ENCODE assay signal across 1 cellular context in genomic region chr11:116835042-116835772, GRCh38.
A peak's percentile ranks its signal among the peaks of the same experiment; 100 is the strongest.
TF ChIP-seq lines count a peak whose summit lies in the region.

No MANE protein-coding gene starts in this region.

TF ChIP-seq in HepG2, 621 proteins besides CTCF, POLR2A, EP300 and RAD21 (continues in another document):
- peak; percentile 70 for TF ChIP-seq RBFOX2 (IDR thresholded peaks at IDR 0.05; ENCODE audit: low read depth, low read length)
- TF ChIP-seq ZNF501 (CRISPR knock-in tag; IDR thresholded peaks at IDR 0.05): no peak
- TF ChIP-seq SP4 (CRISPR knock-in tag; IDR thresholded peaks at IDR 0.05): no peak
- TF ChIP-seq DRAP1 (CRISPR knock-in tag; IDR thresholded peaks at IDR 0.05): no peak
- TF ChIP-seq ZNF605 (CRISPR knock-in tag; IDR thresholded peaks at IDR 0.05): 0 out of 2 replicates have a peak, but pooled peaks have one; percentile 4
- TF ChIP-seq POLR2AphosphoS2 (IDR thresholded peaks at IDR 0.05; ENCODE audit: low read depth, low read length): peak; percentile 72; the same call in 1 of the 2 replicates
- no peak for TF ChIP-seq RFXAP (CRISPR knock-in tag; IDR thresholded peaks at IDR 0.05; ENCODE audit: borderline replicate concordance)
- TF ChIP-seq ZNF703 (CRISPR knock-in tag; IDR thresholded peaks at IDR 0.05; ENCODE audit: borderline replicate concordance): peak; percentile 22; the same call in 1 of the 2 replicates
- TF ChIP-seq AKAP8 (CRISPR knock-in tag; IDR thresholded peaks at IDR 0.05): 0 out of 2 replicates have a peak, but pooled peaks have one; percentile 20
- TF ChIP-seq POLR2G (IDR thresholded peaks at IDR 0.05; ENCODE audit: low read depth, low read length): peak; percentile 54; the same call in 1 of the 2 replicates
- TF ChIP-seq ZNF644 (CRISPR knock-in tag; IDR thresholded peaks at IDR 0.05; ENCODE audit: low read depth): no peak
- no peak for TF ChIP-seq ZNF33A (CRISPR knock-in tag; IDR thresholded peaks at IDR 0.05; ENCODE audit: borderline replicate concordance)
- TF ChIP-seq ZBTB33 (CRISPR knock-in tag; IDR thresholded peaks at IDR 0.05): peak; percentile 88; the same call in 1 of the 2 replicates
- 0 out of 2 replicates have a peak, but pooled peaks have one; percentile 65 for TF ChIP-seq HNRNPL (IDR thresholded peaks at IDR 0.05; ENCODE audit: low read depth, low read length)
- no peak for TF ChIP-seq RARA (CRISPR knock-in tag; IDR thresholded peaks at IDR 0.05)
- no peak for TF ChIP-seq IRX3 (CRISPR knock-in tag; IDR thresholded peaks at IDR 0.05; ENCODE audit: borderline replicate concordance, low read depth)
- TF ChIP-seq GMEB1 (CRISPR knock-in tag; IDR thresholded peaks at IDR 0.05; ENCODE audit: borderline replicate concordance): 0 out of 2 replicates have a peak, but pooled peaks have one; percentile 1
- 0 out of 2 replicates have a peak, but pooled peaks have one; percentile 48 for TF ChIP-seq ZNF329 (CRISPR knock-in tag; IDR thresholded peaks at IDR 0.05; ENCODE audit: low read depth)
- 0 out of 2 replicates have a peak, but pooled peaks have one; percentile 53 for TF ChIP-seq BATF2 (CRISPR knock-in tag; IDR thresholded peaks at IDR 0.05)
- no peak for TF ChIP-seq ZBTB7B (CRISPR knock-in tag; IDR thresholded peaks at IDR 0.05)
- TF ChIP-seq ZNF276 (CRISPR knock-in tag; IDR thresholded peaks at IDR 0.05; ENCODE audit: low read depth): 0 out of 2 replicates have a peak, but pooled peaks have one; percentile 17
- no peak for TF ChIP-seq ARID2 (CRISPR knock-in tag; IDR thresholded peaks at IDR 0.05; ENCODE audit: borderline replicate concordance)
- TF ChIP-seq CBX5 (CRISPR knock-in tag; IDR thresholded peaks at IDR 0.05; ENCODE audit: borderline replicate concordance): 0 out of 2 replicates have a peak, but pooled peaks have one; percentile 21
- no peak for TF ChIP-seq ZNF18 (CRISPR knock-in tag; IDR thresholded peaks at IDR 0.05; ENCODE audit: insufficient replicate concordance)
- TF ChIP-seq REPIN1 (CRISPR knock-in tag; IDR thresholded peaks at IDR 0.05; ENCODE audit: borderline replicate concordance, low read depth): 0 out of 2 replicates have a peak, but pooled peaks have one; percentile 20
- TF ChIP-seq FOXM1 (CRISPR knock-in tag; IDR thresholded peaks at IDR 0.05): no peak
- no peak for TF ChIP-seq HMG20A (CRISPR knock-in tag; IDR thresholded peaks at IDR 0.05; ENCODE audit: borderline replicate concordance)
- 0 out of 2 replicates have a peak, but pooled peaks have one; percentile 13 for TF ChIP-seq ATF6 (CRISPR knock-in tag; conservative IDR thresholded peaks at IDR 0.05)
- TF ChIP-seq ZNF253 (CRISPR knock-in tag; IDR thresholded peaks at IDR 0.05; ENCODE audit: borderline replicate concordance): no peak
- no peak for TF ChIP-seq NPAS2 (CRISPR knock-in tag; IDR thresholded peaks at IDR 0.05; ENCODE audit: borderline replicate concordance)
- 0 out of 2 replicates have a peak, but pooled peaks have one; percentile 3 for TF ChIP-seq ZNF20 (CRISPR knock-in tag; IDR thresholded peaks at IDR 0.05)
- TF ChIP-seq TBX2 (CRISPR knock-in tag; IDR thresholded peaks at IDR 0.05; ENCODE audit: borderline replicate concordance): no peak; the same call in 1 of the 2 replicates
- peak; percentile 45; the same call in 1 of the 2 replicates for TF ChIP-seq PLSCR1 (CRISPR knock-in tag; IDR thresholded peaks at IDR 0.05; ENCODE audit: borderline replicate concordance)
- no peak for TF ChIP-seq ZNF12 (CRISPR knock-in tag; IDR thresholded peaks at IDR 0.05)
- TF ChIP-seq DBP (CRISPR knock-in tag; IDR thresholded peaks at IDR 0.05; ENCODE audit: not compliant biosample characterization): no peak
- TF ChIP-seq MLLT10 (CRISPR knock-in tag; IDR thresholded peaks at IDR 0.05): 0 out of 2 replicates have a peak, but pooled peaks have one; percentile 46
- 0 out of 2 replicates have a peak, but pooled peaks have one; percentile 15 for TF ChIP-seq MEIS2 (CRISPR knock-in tag; IDR thresholded peaks at IDR 0.05)
- no peak for TF ChIP-seq RNF219 (CRISPR knock-in tag; IDR thresholded peaks at IDR 0.05)
- TF ChIP-seq ZNF616 (CRISPR knock-in tag; IDR thresholded peaks at IDR 0.05; ENCODE audit: low read depth): 0 out of 2 replicates have a peak, but pooled peaks have one; percentile 20
- TF ChIP-seq SP2 (CRISPR knock-in tag; IDR thresholded peaks at IDR 0.05): no peak
- TF ChIP-seq JUNB (CRISPR knock-in tag; IDR thresholded peaks at IDR 0.05; ENCODE audit: borderline replicate concordance): no peak
- no peak for TF ChIP-seq ZNF101 (CRISPR knock-in tag; IDR thresholded peaks at IDR 0.05; ENCODE audit: borderline replicate concordance, low read depth)
- TF ChIP-seq SOX5 (CRISPR knock-in tag; IDR thresholded peaks at IDR 0.05; ENCODE audit: borderline replicate concordance): no peak
- peak; percentile 78; the same call in 1 of the 2 replicates for TF ChIP-seq ZBTB38 (CRISPR knock-in tag; IDR thresholded peaks at IDR 0.05)
- peak; percentile 58; the same call in 1 of the 2 replicates for TF ChIP-seq ZNF709 (CRISPR knock-in tag; IDR thresholded peaks at IDR 0.05)
- TF ChIP-seq ZNF691 (CRISPR knock-in tag; IDR thresholded peaks at IDR 0.05; ENCODE audit: borderline replicate concordance, low read depth): peak; percentile 14; the same call in 1 of the 2 replicates
- TF ChIP-seq ZNF333 (CRISPR knock-in tag; IDR thresholded peaks at IDR 0.05; ENCODE audit: borderline replicate concordance): 0 out of 2 replicates have a peak, but pooled peaks have one; percentile 30
- 0 out of 2 replicates have a peak, but pooled peaks have one; percentile 71 for TF ChIP-seq EED (CRISPR knock-in tag; IDR thresholded peaks at IDR 0.05)
- no peak for TF ChIP-seq RAD51 (IDR thresholded peaks at IDR 0.05; ENCODE audit: borderline replicate concordance)
- TF ChIP-seq ZNF235 (CRISPR knock-in tag; IDR thresholded peaks at IDR 0.05; ENCODE audit: borderline replicate concordance): peak; percentile 31; the same call in 1 of the 2 replicates
- TF ChIP-seq TCF7L2 (IDR thresholded peaks at IDR 0.05; ENCODE audit: low read depth, low read length): no peak
- peak; percentile 38 for TF ChIP-seq AGO2 (optimal IDR thresholded peaks at IDR 0.05; ENCODE audit: low read depth, low read length)
- TF ChIP-seq NFE2 (CRISPR knock-in tag; IDR thresholded peaks at IDR 0.05): no peak
